7 cellular contexts compared by ENCODE assay signal in genomic region chr17:8151120-8151640, GRCh38.
DNase-seq lines count a peak whose midpoint lies in the region; ATAC-seq and TF ChIP-seq lines count a peak whose summit lies in the region.

No MANE protein-coding gene starts in this region.

- ATAC-seq in GM18505 (IDR thresholded peaks at IDR 0.05; ENCODE audit: unreplicated experiment) (peak; percentile 48), HG02981 (IDR thresholded peaks at IDR 0.05; ENCODE audit: unreplicated experiment) (peak; percentile 39)

- no peak overlapping the region for H3K27ac Mint-ChIP-seq in activated T-cell treated with anti-CD3 and anti-CD28 coated beads, Interleukin-2, amount 50 U/mL, for 24 hours

- H3K36me3 ChIP-seq in mucosa of rectum (ENCODE audit: control insufficient read depth in 2 of 2, insufficient read depth in 2 of 2, low read length in 2 of 2): peaks cover 42 to 46% of the 10 kb centered on the region in 2 donors

- DNase-seq in NOMO-1 treated with DMSO at 0.1 percent for 48 hours (lab: John Stamatoyannopoulos, UW; ENCODE audit: unreplicated experiment): peak; percentile 54
- peak; percentile 90 for DNase-seq in activated T-cell treated with anti-CD3 and anti-CD28 coated beads, Interleukin-2, amount 50 U/mL, for 24 hours
- DNase-seq in erythroblast (lab: John Stamatoyannopoulos, UW): peak; percentile 82 to 87
- peak; percentile 80 for DNase-seq in stimulated activated CD8-positive, alpha-beta memory T cell treated with anti-CD3 and anti-CD28 coated beads, Interleukin-4, amount 100 ng/mL, for 1 hour (ENCODE audit: low read depth in 2 of 2, low spot score in 1 of 2)

- H3K4me3 ChIP-seq in mucosa of rectum (ENCODE audit: low read length in 2 of 2): peak overlapping the region; percentile 74 to 89

- no peaks in the 10 kb centered on the region for H3K27me3 Mint-ChIP-seq in activated T-cell treated with anti-CD3 and anti-CD28 coated beads, Interleukin-2, amount 50 U/mL, for 24 hours

- peaks cover 45 to 50% of the 10 kb centered on the region in 2 donors for H3K4me1 ChIP-seq in mucosa of rectum (ENCODE audit: control insufficient read depth in 2 of 2, insufficient read depth in 2 of 2, low read length in 2 of 2)

- no peaks in the 10 kb centered on the region for H3K27me3 ChIP-seq in mucosa of rectum (ENCODE audit: control insufficient read depth in 2 of 2, insufficient read depth in 2 of 2, low read length in 2 of 2)

- peak overlapping the region; percentile 98 to 100 for H3K27ac ChIP-seq in mucosa of rectum (ENCODE audit: low read depth in 2 of 2, low read length in 2 of 2)

- H3K9me3 Mint-ChIP-seq in activated T-cell treated with anti-CD3 and anti-CD28 coated beads, Interleukin-2, amount 50 U/mL, for 24 hours: no peaks in the 10 kb centered on the region

- H3K36me3 Mint-ChIP-seq in activated T-cell treated with anti-CD3 and anti-CD28 coated beads, Interleukin-2, amount 50 U/mL, for 24 hours (ENCODE audit: low read depth): peaks cover 52% of the 10 kb centered on the region

- peaks cover 39% of the 10 kb centered on the region for H3K4me1 Mint-ChIP-seq in activated T-cell treated with anti-CD3 and anti-CD28 coated beads, Interleukin-2, amount 50 U/mL, for 24 hours (ENCODE audit: low read depth)

- TF ChIP-seq POLR2A in GM18505 (IDR thresholded peaks at IDR 0.05; ENCODE audit: borderline replicate concordance, extremely low read depth, insufficient read depth, insufficient read length) (peak; percentile 63), erythroblast (IDR thresholded peaks at IDR 0.05; ENCODE audit: low read length) (no peak)

- H3K9ac ChIP-seq in mucosa of rectum (ENCODE audit: low read depth in 1 of 2, low read length in 2 of 2): peak overlapping the region; percentile 95 to 99

- peak overlapping the region; percentile 91 for H3K4me3 Mint-ChIP-seq in activated T-cell treated with anti-CD3 and anti-CD28 coated beads, Interleukin-2, amount 50 U/mL, for 24 hours

- H3K9me3 ChIP-seq in mucosa of rectum (ENCODE audit: control insufficient read depth in 2 of 2, low read length in 2 of 2): no peaks in the 10 kb centered on the region

Comparison
In these comparisons a context has a peak if more than half of its experiments do, and no peak if none do; other contexts are left out.
1. Peak in every context shown above with its lines: DNase-seq, ATAC-seq, H3K4me3 ChIP-seq and H3K27ac ChIP-seq.